8 cellular contexts compared by ENCODE assay signal in genomic region chr13:26307701-26308100, GRCh38.
"Had no signal": no experiment of that assay in that cellular context is flagged by ENCODE, and none has a peak within 500 bp of the region (broad histone marks: within the 10 kb centered on the region; RNA-seq: fewer than 3 reads in every experiment).

No MANE protein-coding gene starts in this region.

- H3K27ac Mint-ChIP-seq: GM23338, H9, IgD-negative memory B cell had no signal

- H3K27ac ChIP-seq: HL-60 had no signal

- H3K4me3 Mint-ChIP-seq: GM23338, H9, IgD-negative memory B cell had no signal

- H3K4me2 ChIP-seq: GM23338 had no signal

- H3K4me3 ChIP-seq: GM23338 had no signal

- FAIRE-seq: H1, H54, HepG2 had no signal

- H2AFZ ChIP-seq: GM23338 had no signal

- DNase-seq: H9, HCEC 1CT had no signal

- H3K9me3 Mint-ChIP-seq: GM23338, H9, IgD-negative memory B cell had no signal

- H3K27me3 Mint-ChIP-seq: IgD-negative memory B cell had no signal
